2 cellular contexts compared by ENCODE assay signal in genomic region chr2:218229851-218230250, GRCh38.
TF ChIP-seq lines count a peak whose summit lies in the region.

No MANE protein-coding gene starts in this region.

TF ChIP-seq in A549, 52 proteins besides CTCF, POLR2A, EP300 and RAD21:
- no peak for TF ChIP-seq RARB (CRISPR knock-in tag; IDR thresholded peaks at IDR 0.05)
- no peak for TF ChIP-seq MAFK (IDR thresholded peaks at IDR 0.05; ENCODE audit: partially characterized antibody)
- TF ChIP-seq FOSL2 (IDR thresholded peaks at IDR 0.05): no peak
- TF ChIP-seq FOSL2 (CRISPR knock-in tag; IDR thresholded peaks at IDR 0.05): no peak
- no peak for TF ChIP-seq GATA3 (IDR thresholded peaks at IDR 0.05; ENCODE audit: borderline replicate concordance)
- no peak for TF ChIP-seq ZFP36 (IDR thresholded peaks at IDR 0.05; ENCODE audit: borderline replicate concordance, partially characterized antibody)
- no peak for TF ChIP-seq NFE2L2 (conservative IDR thresholded peaks at IDR 0.05; ENCODE audit: low read length)
- no peak for TF ChIP-seq CHD4 (IDR thresholded peaks at IDR 0.05; ENCODE audit: borderline replicate concordance)
- TF ChIP-seq E2F6 (IDR thresholded peaks at IDR 0.05; ENCODE audit: borderline replicate concordance, low read depth): no peak
- TF ChIP-seq, protein P1, sequence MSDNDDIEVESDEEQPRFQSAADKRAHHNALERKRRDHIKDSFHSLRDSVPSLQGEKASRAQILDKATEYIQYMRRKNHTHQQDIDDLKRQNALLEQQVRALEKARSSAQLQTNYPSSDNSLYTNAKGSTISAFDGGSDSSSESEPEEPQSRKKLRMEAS (IDR thresholded peaks at IDR 0.05): no peak
- no peak for TF ChIP-seq CBX8 (IDR thresholded peaks at IDR 0.05)

TF ChIP-seq in HepG2, 621 proteins besides CTCF, POLR2A, EP300 and RAD21:
- TF ChIP-seq POLR2AphosphoS2 (IDR thresholded peaks at IDR 0.05; ENCODE audit: low read depth, low read length) (no peak), ZNF333 (CRISPR knock-in tag; IDR thresholded peaks at IDR 0.05; ENCODE audit: borderline replicate concordance) (no peak), SP140L (CRISPR knock-in tag; IDR thresholded peaks at IDR 0.05; ENCODE audit: borderline replicate concordance) (no peak), HMG20B (CRISPR knock-in tag; conservative IDR thresholded peaks at IDR 0.05) (no peak), HOXA7 (CRISPR knock-in tag; IDR thresholded peaks at IDR 0.05) (no peak), CEBPB (IDR thresholded peaks at IDR 0.05; ENCODE audit: borderline replicate concordance, low read depth, low read length) (no peak), NR2F1 (CRISPR knock-in tag; IDR thresholded peaks at IDR 0.05) (no peak), ZNF614 (CRISPR knock-in tag; IDR thresholded peaks at IDR 0.05; ENCODE audit: borderline replicate concordance) (no peak), FOSL2 (CRISPR knock-in tag; IDR thresholded peaks at IDR 0.05) (no peak), SNAPC2 (CRISPR knock-in tag; IDR thresholded peaks at IDR 0.05) (no peak)
- TF ChIP-seq, protein P2, sequence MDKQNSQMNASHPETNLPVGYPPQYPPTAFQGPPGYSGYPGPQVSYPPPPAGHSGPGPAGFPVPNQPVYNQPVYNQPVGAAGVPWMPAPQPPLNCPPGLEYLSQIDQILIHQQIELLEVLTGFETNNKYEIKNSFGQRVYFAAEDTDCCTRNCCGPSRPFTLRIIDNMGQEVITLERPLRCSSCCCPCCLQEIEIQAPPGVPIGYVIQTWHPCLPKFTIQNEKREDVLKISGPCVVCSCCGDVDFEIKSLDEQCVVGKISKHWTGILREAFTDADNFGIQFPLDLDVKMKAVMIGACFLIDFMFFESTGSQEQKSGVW (CRISPR knock-in tag; IDR thresholded peaks at IDR 0.05; ENCODE audit: borderline replicate concordance): no peak
- TF ChIP-seq, protein P3, sequence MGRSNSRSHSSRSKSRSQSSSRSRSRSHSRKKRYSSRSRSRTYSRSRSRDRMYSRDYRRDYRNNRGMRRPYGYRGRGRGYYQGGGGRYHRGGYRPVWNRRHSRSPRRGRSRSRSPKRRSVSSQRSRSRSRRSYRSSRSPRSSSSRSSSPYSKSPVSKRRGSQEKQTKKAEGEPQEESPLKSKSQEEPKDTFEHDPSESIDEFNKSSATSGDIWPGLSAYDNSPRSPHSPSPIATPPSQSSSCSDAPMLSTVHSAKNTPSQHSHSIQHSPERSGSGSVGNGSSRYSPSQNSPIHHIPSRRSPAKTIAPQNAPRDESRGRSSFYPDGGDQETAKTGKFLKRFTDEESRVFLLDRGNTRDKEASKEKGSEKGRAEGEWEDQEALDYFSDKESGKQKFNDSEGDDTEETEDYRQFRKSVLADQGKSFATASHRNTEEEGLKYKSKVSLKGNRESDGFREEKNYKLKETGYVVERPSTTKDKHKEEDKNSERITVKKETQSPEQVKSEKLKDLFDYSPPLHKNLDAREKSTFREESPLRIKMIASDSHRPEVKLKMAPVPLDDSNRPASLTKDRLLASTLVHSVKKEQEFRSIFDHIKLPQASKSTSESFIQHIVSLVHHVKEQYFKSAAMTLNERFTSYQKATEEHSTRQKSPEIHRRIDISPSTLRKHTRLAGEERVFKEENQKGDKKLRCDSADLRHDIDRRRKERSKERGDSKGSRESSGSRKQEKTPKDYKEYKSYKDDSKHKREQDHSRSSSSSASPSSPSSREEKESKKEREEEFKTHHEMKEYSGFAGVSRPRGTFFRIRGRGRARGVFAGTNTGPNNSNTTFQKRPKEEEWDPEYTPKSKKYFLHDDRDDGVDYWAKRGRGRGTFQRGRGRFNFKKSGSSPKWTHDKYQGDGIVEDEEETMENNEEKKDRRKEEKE (IDR thresholded peaks at IDR 0.05): no peak
